ENCODE assay signal across 31 cellular contexts in genomic region chr2:238401539-238401938, GRCh38.
"Had no signal": no experiment of that assay in that cellular context is flagged by ENCODE, and none has a peak within 500 bp of the region (broad histone marks: within the 10 kb centered on the region; RNA-seq: fewer than 3 reads in every experiment).

No MANE protein-coding gene starts in this region.

- ATAC-seq: activated CD4-positive, alpha-beta T cell treated with anti-CD3 and anti-CD28 coated beads for 36 hours; activated CD8-positive, alpha-beta memory T cell treated with anti-CD3 and anti-CD28 coated beads, Interleukin-2, amount 10 ng/mL, durations not matched to agents 7 days and 5 days; activated CD8-positive, alpha-beta T cell treated with anti-CD3 and anti-CD28 coated beads, Interleukin-2, amount 10 ng/mL, durations not matched to agents 7 days and 5 days; activated T-cell treated with anti-CD3 and anti-CD28 coated beads, Interleukin-2, amount 50 U/mL, for 72 hours; body of pancreas; effector memory CD8-positive, alpha-beta T cell; heart left ventricle; left lung had no signal

- DNase-seq: activated CD4-positive, alpha-beta T cell treated with anti-CD3 and anti-CD28 coated beads for 36 hours; activated CD4-positive, CD25-positive, alpha-beta regulatory T cell; activated CD8-positive, alpha-beta memory T cell treated with anti-CD3 and anti-CD28 coated beads, Interleukin-2, amount 10 ng/mL, durations not matched to agents 7 days and 5 days; activated CD8-positive, alpha-beta T cell treated with anti-CD3 and anti-CD28 coated beads, Interleukin-2, amount 10 ng/mL, durations not matched to agents 7 days and 5 days; activated naive CD4-positive, alpha-beta T cell treated with Interleukin-2 at 50 U/mL for 16 hours; activated naive CD8-positive, alpha-beta T cell treated with anti-CD3 and anti-CD28 coated beads for 36 hours; activated T-cell treated with anti-CD3 and anti-CD28 coated beads for 4 hours; activated T-cell treated with anti-CD3 and anti-CD28 coated beads, Interleukin-2, amount 50 U/mL, for 72 hours; adrenal gland; aorta; body of pancreas; cortex of kidney; effector memory CD8-positive, alpha-beta T cell; foreskin fibroblast; heart left ventricle; hypothalamus; immature natural killer cell; kidney glomerular epithelial cell; left lung; mesendoderm; ovary; retina; spleen; stimulated activated CD4-positive, alpha-beta T cell treated with anti-CD3 and anti-CD28 coated beads, Interleukin-4, amount 100 ng/mL, for 1 hour; substantia nigra; T-helper 1 cell; upper lobe of left lung had no signal

- H3K36me3 ChIP-seq: ovary, prostate gland had no signal

- H3K4me3 ChIP-seq: adrenal gland, body of pancreas, cardiac muscle cell, heart left ventricle, left lung, lung, ovary, prostate gland, spleen, upper lobe of left lung, vagina had no signal

- H3K27me3 ChIP-seq: adrenal gland, body of pancreas, cardiac muscle cell, heart left ventricle, left lung, ovary, spleen, upper lobe of left lung, vagina had no signal

- H3K9me3 ChIP-seq: adrenal gland, body of pancreas, heart left ventricle, left lung, ovary, prostate gland, spleen, upper lobe of left lung, vagina had no signal

- H3K27ac ChIP-seq: adrenal gland, body of pancreas, cardiac muscle cell, heart left ventricle, left lung, ovary, prostate gland, spleen, upper lobe of left lung, vagina had no signal

- H3K4me1 ChIP-seq: adrenal gland, body of pancreas, heart left ventricle, left lung, prostate gland, spleen, vagina had no signal
